8 cellular contexts compared by ENCODE assay signal in the genomic region with DNA sequence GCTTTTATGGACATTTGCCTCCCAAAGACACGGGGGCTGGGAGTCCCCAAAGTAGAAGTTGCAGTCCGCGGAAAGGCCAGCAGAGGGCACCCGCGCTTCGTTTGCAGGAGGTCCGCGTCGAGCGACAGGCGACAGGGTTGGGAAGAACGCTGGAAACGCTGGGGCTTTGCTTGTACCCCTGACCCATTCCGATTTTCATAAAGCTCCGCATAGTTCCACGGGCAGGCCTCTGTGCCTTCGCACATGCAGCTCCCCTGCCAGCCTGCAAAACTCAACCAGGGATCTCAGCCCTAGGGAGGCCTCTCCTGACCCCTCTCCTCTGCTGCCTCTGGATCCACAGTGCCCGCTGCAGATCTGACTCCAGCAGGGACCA. TPM values are rescaled to one million over a fixed set of nuclear protein-coding genes. Genes with fewer than 3 reads are reported as not detected.
DNase-seq lines count a peak whose midpoint lies in the region; ATAC-seq and TF ChIP-seq lines count a peak whose summit lies in the region.

No MANE protein-coding gene starts in this region.

- TF ChIP-seq POLR2A in gastroesophageal sphincter (IDR thresholded peaks at IDR 0.05) (no peak), thyroid gland (IDR thresholded peaks at IDR 0.05) (no peak)

- H3K4me1 ChIP-seq in Karpas-422 (ENCODE audit: low read length), result peaks cover 10% of the 10 kb centered on the region
- peaks cover 15% of the 10 kb centered on the region for H3K4me1 ChIP-seq in SJSA1 (replicated peaks)
- H3K4me1 ChIP-seq in gastroesophageal sphincter, result peaks cover 0 to 37% (median 13%) of the 10 kb centered on the region in 3 donors
- peaks cover 0 to 28% of the 10 kb centered on the region in 2 donors for H3K4me1 ChIP-seq in thyroid gland

- 0% methylated on average over 5 to 7 of the region's 18 CpGs for WGBS in gastroesophageal sphincter (ENCODE audit: low coverage in 1 of 2), 2 donors
- 6 to 29% methylated on average over 4 to 14 of the region's 18 CpGs for WGBS in thyroid gland, 2 donors

- no peak for TF ChIP-seq EP300 in gastroesophageal sphincter (IDR thresholded peaks at IDR 0.05)

- H2AFZ ChIP-seq in Karpas-422 (ENCODE audit: low read length), result no peak overlapping the region

- H3K36me3 ChIP-seq in Karpas-422 (ENCODE audit: insufficient read depth, low read length) (no peaks in the 10 kb centered on the region), SJSA1 (no peaks in the 10 kb centered on the region), gastroesophageal sphincter (no peaks in the 10 kb centered on the region), thyroid gland (no peaks in the 10 kb centered on the region)

- H3K79me2 ChIP-seq in Karpas-422 (ENCODE audit: low read length), result no peaks in the 10 kb centered on the region

- TF ChIP-seq CTCF in gastroesophageal sphincter (IDR thresholded peaks at IDR 0.05) (peak in 3 of 4 experiments; percentile 93 to 99 (median 94)), omental fat pad (IDR thresholded peaks at IDR 0.05) (peak in 1 of 3 donors; percentile 80), thyroid gland (IDR thresholded peaks at IDR 0.05) (peak; percentile 87 to 97 (median 94))

- no peaks in the 10 kb centered on the region for H3K27me3 ChIP-seq in Karpas-422 (ENCODE audit: low read length)
- no peaks in the 10 kb centered on the region for H3K27me3 ChIP-seq in SJSA1 (replicated peaks)
- H3K27me3 ChIP-seq in gastroesophageal sphincter, result no peaks in the 10 kb centered on the region
- H3K27me3 ChIP-seq in thyroid gland, result no peaks in the 10 kb centered on the region

- no peak overlapping the region for H3K9ac ChIP-seq in Karpas-422 (ENCODE audit: low read length)

- H3K4me2 ChIP-seq in Karpas-422 (ENCODE audit: low read depth, low read length, poor library complexity, severe bottlenecking), result no peak overlapping the region

- intact Hi-C loops in thyroid gland (cut with DNase I), result loop anchor here (5.0 kb wide), 1 partner anchor 110 kb away; no protein-coding TSS in a partner anchor

- H3K9me2 ChIP-seq in Karpas-422 (replicated peaks; ENCODE audit: insufficient read depth, low read length), result no peaks in the 10 kb centered on the region

- H3K4me3 ChIP-seq in Karpas-422 (ENCODE audit: low read length) (no peak overlapping the region), SJSA1 (no peak overlapping the region), gastroesophageal sphincter (peak overlapping the region in 1 of 2 donors; percentile 14), thyroid gland (replicated peaks in 1 of 3) (no peak overlapping the region)

- H3K9me3 ChIP-seq in Karpas-422 (ENCODE audit: low read length) (no peaks in the 10 kb centered on the region), SJSA1 (replicated peaks) (no peaks in the 10 kb centered on the region), gastroesophageal sphincter (no peaks in the 10 kb centered on the region), thyroid gland (no peaks in the 10 kb centered on the region)

- DNase-seq in DMS153 (lab: John Stamatoyannopoulos, UW) (peak; percentile 71), Karpas-422 (peak; percentile 90), SJSA1 (ENCODE audit: low read depth in 1 of 2, low spot score in 2 of 2) (peak; percentile 79 to 83), activated gamma-delta T cell treated with Interleukin-2 at 50 U/mL for 16 hours (peak; percentile 81), omental fat pad (ENCODE audit: low spot score) (peak; percentile 96), thyroid gland (peak; percentile 77 to 79)

- H3K27ac ChIP-seq in Karpas-422 (ENCODE audit: low read length), result no peak overlapping the region
- no peak overlapping the region for H3K27ac ChIP-seq in SJSA1
- peak overlapping the region in 1 of 4 donors; percentile 41 for H3K27ac ChIP-seq in gastroesophageal sphincter
- H3K27ac ChIP-seq in thyroid gland, result no peak overlapping the region

- H4K20me1 ChIP-seq in Karpas-422 (ENCODE audit: insufficient read depth, low read depth, low read length), result no peaks in the 10 kb centered on the region

- ATAC-seq in gastroesophageal sphincter (peak; percentile 62), omental fat pad (ENCODE audit: low FRiP score) (peak; percentile 43), HG02970 (IDR thresholded peaks at IDR 0.05; ENCODE audit: low FRiP score, unreplicated experiment) (no peak)

RNA-seq across cellular contexts. Expression of a gene that starts 44.2 kb away (rescaled TPM):
- 117 and 184 TPM in 2 replicates for total RNA-seq in Karpas-422 (2014; rRNA removed; shearing (Covaris generic); ENCODE audit: low replicate concordance)
- total RNA-seq in SJSA1 (2014; rRNA removed; shearing (Covaris generic)), result not detected in 2 replicates
- total RNA-seq in gastroesophageal sphincter (10 to 100 TPM in 3 of 4 donors, 1 to 10 TPM in 1; 8.9 to 75.4 (median 40.4) TPM), omental fat pad (100 to 1,000 TPM in 3 of 4 donors, 10 to 100 TPM in 1; 87.4 to 327 (median 154) TPM), thyroid gland (10 to 100 TPM; 25.3 to 97.3 (median 46.4) TPM)
